In genomic region chr9:71937070-71937625, GRCh38 we compare ENCODE assay signal across 1 cellular context.
TF ChIP-seq lines count a peak whose summit lies in the region.

No MANE protein-coding gene starts in this region.

TF ChIP-seq in H1, 55 proteins besides CTCF, POLR2A, EP300 and RAD21:
- no peak for TF ChIP-seq SIX5 (IDR thresholded peaks at IDR 0.05; ENCODE audit: low read depth, low read length)
- no peak for TF ChIP-seq FOSL1 (IDR thresholded peaks at IDR 0.05; ENCODE audit: insufficient read depth, low read depth, low read length)
- no peak for TF ChIP-seq CREB1 (IDR thresholded peaks at IDR 0.05)
- no peak for TF ChIP-seq POLR2AphosphoS5 (IDR thresholded peaks at IDR 0.05; ENCODE audit: low read depth, low read length)
- TF ChIP-seq, protein P1, sequence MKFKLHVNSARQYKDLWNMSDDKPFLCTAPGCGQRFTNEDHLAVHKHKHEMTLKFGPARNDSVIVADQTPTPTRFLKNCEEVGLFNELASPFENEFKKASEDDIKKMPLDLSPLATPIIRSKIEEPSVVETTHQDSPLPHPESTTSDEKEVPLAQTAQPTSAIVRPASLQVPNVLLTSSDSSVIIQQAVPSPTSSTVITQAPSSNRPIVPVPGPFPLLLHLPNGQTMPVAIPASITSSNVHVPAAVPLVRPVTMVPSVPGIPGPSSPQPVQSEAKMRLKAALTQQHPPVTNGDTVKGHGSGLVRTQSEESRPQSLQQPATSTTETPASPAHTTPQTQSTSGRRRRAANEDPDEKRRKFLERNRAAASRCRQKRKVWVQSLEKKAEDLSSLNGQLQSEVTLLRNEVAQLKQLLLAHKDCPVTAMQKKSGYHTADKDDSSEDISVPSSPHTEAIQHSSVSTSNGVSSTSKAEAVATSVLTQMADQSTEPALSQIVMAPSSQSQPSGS (IDR thresholded peaks at IDR 0.05; ENCODE audit: low read length): no peak
- TF ChIP-seq TCF12 (IDR thresholded peaks at IDR 0.05; ENCODE audit: low read depth, low read length): no peak
- TF ChIP-seq CBX5 (IDR thresholded peaks at IDR 0.05; ENCODE audit: low read depth, low read length): no peak
